In genomic region chr5:113776832-113777525, GRCh38 we compare ENCODE assay signal across 14 cellular contexts.
DNase-seq lines count a peak whose midpoint lies in the region; ATAC-seq and TF ChIP-seq lines count a peak whose summit lies in the region.
"Had no signal": no experiment of that assay in that cellular context is flagged by ENCODE, and none has a peak within 500 bp of the region (broad histone marks: within the 10 kb centered on the region; RNA-seq: fewer than 3 reads in every experiment).

No MANE protein-coding gene starts in this region.

- peak overlapping the region; percentile 4 for H3K4me3 ChIP-seq in HUES6 (ENCODE audit: low read depth, low read length)
- H3K4me3 ChIP-seq in lower leg skin (ENCODE audit: low read depth, poor library complexity, severe bottlenecking): no peak overlapping the region
- H3K4me3 ChIP-seq: BLaER1 treated with 17β-estradiol and CSF1 and Interleukin-3, amounts not matched to agents 10 nM and 100 nM had no signal

- H3K9ac ChIP-seq in HUES6 (ENCODE audit: low read length): no peak overlapping the region
- H3K9ac ChIP-seq: BLaER1 treated with 17β-estradiol and CSF1 and Interleukin-3, amounts not matched to agents 10 nM and 100 nM had no signal

- TF ChIP-seq CTCF in VCaP (conservative IDR thresholded peaks at IDR 0.05): no peak
- TF ChIP-seq CTCF in lower leg skin (IDR thresholded peaks at IDR 0.05): no peak
- TF ChIP-seq CTCF in endothelial cell (IDR thresholded peaks at IDR 0.05; ENCODE audit: unreplicated experiment): no peak

- WGBS in lower leg skin, 2 donors: 54 to 66% methylated on average over 5 of the region's 5 CpGs

- no peak overlapping the region for H3K27ac Mint-ChIP-seq in endothelial cell (ENCODE audit: unreplicated experiment)

- intact Hi-C loops in lower leg skin (cut with DNase I; ENCODE audit: low total_unique reads): no loop called here

- DNase-seq in Ammon's horn (ENCODE audit: low spot score): peak; percentile 7
- peak; percentile 9 for DNase-seq in left kidney (ENCODE audit: low read depth, low spot score)
- no peak for DNase-seq in NCI-H1417 (lab: John Stamatoyannopoulos, UW)
- no peak for DNase-seq in lower leg skin (ENCODE audit: low spot score in 2 of 2)
- DNase-seq in endothelial cell (ENCODE audit: low spot score): no peak
- DNase-seq: islet precursor cell, KBM-7, NCI-H1694 treated with DMSO at 0.1 percent for 48 hours, upper lobe of left lung, WERI-Rb-1 had no signal

- peaks cover 31% of the 10 kb centered on the region for H3K4me1 Mint-ChIP-seq in endothelial cell (ENCODE audit: unreplicated experiment)

- H3K4me1 ChIP-seq in HUES6 (ENCODE audit: control insufficient read depth, insufficient read depth, low read length): peaks cover 19% of the 10 kb centered on the region
- H3K4me1 ChIP-seq: BLaER1 treated with 17β-estradiol and CSF1 and Interleukin-3, amounts not matched to agents 10 nM and 100 nM; upper lobe of left lung had no signal

- no peak overlapping the region; the same call in 1 of the 2 replicates for H3K27ac ChIP-seq in HUES6 (ENCODE audit: low read depth, low read length)
- H3K27ac ChIP-seq in VCaP: peak overlapping the region; percentile 49
- H3K27ac ChIP-seq: BLaER1 treated with 17β-estradiol and CSF1 and Interleukin-3, amounts not matched to agents 10 nM and 100 nM; upper lobe of left lung; WERI-Rb-1 had no signal

- no peaks in the 10 kb centered on the region for H3K27me3 ChIP-seq in HUES6 (ENCODE audit: control insufficient read depth, insufficient read depth, low read length)
- H3K27me3 ChIP-seq: BLaER1 treated with 17β-estradiol and CSF1 and Interleukin-3, amounts not matched to agents 10 nM and 100 nM; upper lobe of left lung had no signal

- no peaks in the 10 kb centered on the region for H3K27me3 Mint-ChIP-seq in endothelial cell (ENCODE audit: unreplicated experiment)

- no peaks in the 10 kb centered on the region for H3K9me3 Mint-ChIP-seq in endothelial cell (ENCODE audit: unreplicated experiment)

- no peaks in the 10 kb centered on the region for H3K9me3 ChIP-seq in HUES6 (ENCODE audit: control insufficient read depth, insufficient read depth, low read depth, low read length)
- H3K9me3 ChIP-seq: upper lobe of left lung had no signal

- H3K4me3 Mint-ChIP-seq in endothelial cell (ENCODE audit: unreplicated experiment): no peak overlapping the region

- no peak for TF ChIP-seq POLR2A in lower leg skin (IDR thresholded peaks at IDR 0.05)

- H3K36me3 Mint-ChIP-seq in endothelial cell (ENCODE audit: low read depth, unreplicated experiment): no peaks in the 10 kb centered on the region

- no peaks in the 10 kb centered on the region for H3K36me3 ChIP-seq in HUES6 (ENCODE audit: control insufficient read depth, insufficient read depth, low read length)
- H3K36me3 ChIP-seq: BLaER1 treated with 17β-estradiol and CSF1 and Interleukin-3, amounts not matched to agents 10 nM and 100 nM; upper lobe of left lung; WERI-Rb-1 had no signal

- ATAC-seq in HG03457 (IDR thresholded peaks at IDR 0.05; ENCODE audit: unreplicated experiment): no peak

Comparison
In these comparisons a context has a peak if more than half of its experiments do, and no peak if none do; other contexts are left out.
1. DNase-seq: peak in Ammon's horn (single experiment) and left kidney (single experiment); none in NCI-H1417 (0 of 3), lower leg skin (0 of 2) and endothelial cell (single experiment).